Comparison of ENCODE assay signal across 8 cellular contexts in the genomic region with DNA sequence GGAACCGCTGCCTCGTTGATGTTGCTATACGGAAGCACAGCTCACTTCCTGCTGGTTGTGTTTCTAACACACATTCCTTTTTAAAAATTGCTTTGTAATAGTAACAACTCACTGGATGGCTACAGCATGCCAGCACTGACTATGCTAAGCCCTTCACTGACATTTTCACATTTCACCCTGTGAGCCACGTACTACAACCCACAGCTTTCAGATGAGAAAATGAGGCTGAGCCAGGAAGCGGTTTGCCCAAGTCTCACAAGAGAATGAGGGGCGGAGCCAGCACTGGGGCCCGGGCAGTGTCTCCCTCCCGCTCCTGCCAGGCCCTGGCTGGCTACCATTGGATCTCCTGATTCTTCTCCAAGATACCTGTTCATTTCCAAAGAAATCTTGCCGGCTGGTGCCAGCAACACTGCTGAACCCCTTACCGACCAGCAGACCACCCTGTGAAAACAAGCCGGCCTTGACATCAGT. TPM values are rescaled to one million over a fixed set of nuclear protein-coding genes. Genes with fewer than 3 reads are reported as not detected.
DNase-seq lines count a peak whose midpoint lies in the region; ATAC-seq and TF ChIP-seq lines count a peak whose summit lies in the region.

No MANE protein-coding gene starts in this region.

- peaks cover 2% of the 10 kb centered on the region for H3K9me3 Mint-ChIP-seq in activated CD8-positive, alpha-beta T cell treated with anti-CD3 and anti-CD28 coated beads for 36 hours

- intact Hi-C loops in activated CD8-positive, alpha-beta T cell treated with anti-CD3 and anti-CD28 coated beads for 36 hours (cut with micrococcal nuclease): loop anchor here (5.0 kb wide), 1 partner anchor 34 kb away; no protein-coding TSS in a partner anchor

- H3K27me3 ChIP-seq in effector memory CD4-positive, alpha-beta T cell (replicated peaks; ENCODE audit: control insufficient read depth, insufficient read depth, low read length, poor library complexity, severe bottlenecking): no peaks in the 10 kb centered on the region
- peaks cover 11% of the 10 kb centered on the region for H3K27me3 ChIP-seq in mucosa of stomach (ENCODE audit: control insufficient read depth, insufficient read depth, low read length)

- no peaks in the 10 kb centered on the region for H3K9me3 ChIP-seq in effector memory CD4-positive, alpha-beta T cell (ENCODE audit: control insufficient read depth, low read length)
- H3K9me3 ChIP-seq in mucosa of stomach (ENCODE audit: control insufficient read depth, low read length): no peaks in the 10 kb centered on the region

- no peaks in the 10 kb centered on the region for H3K27me3 Mint-ChIP-seq in activated CD8-positive, alpha-beta T cell treated with anti-CD3 and anti-CD28 coated beads for 36 hours

- no peak for TF ChIP-seq CTCF in GM13976 (IDR thresholded peaks at IDR 0.05; ENCODE audit: borderline replicate concordance, control extremely low read depth, extremely low read depth, insufficient read depth, missing control alignments)
- TF ChIP-seq CTCF in activated CD8-positive, alpha-beta T cell treated with anti-CD3 and anti-CD28 coated beads for 36 hours (IDR thresholded peaks at IDR 0.05): no peak

- peak overlapping the region; percentile 38 for H3K9ac ChIP-seq in mucosa of stomach (ENCODE audit: low read length)

- H3K27ac ChIP-seq in effector memory CD4-positive, alpha-beta T cell (ENCODE audit: insufficient read depth, low read length, poor library complexity, severe bottlenecking): peak overlapping the region; percentile 64

- H3K27ac Mint-ChIP-seq in activated CD8-positive, alpha-beta T cell treated with anti-CD3 and anti-CD28 coated beads for 36 hours: peak overlapping the region; percentile 98

- peak overlapping the region; percentile 16 for H3K4me3 ChIP-seq in effector memory CD4-positive, alpha-beta T cell (ENCODE audit: insufficient read depth, low read depth, low read length, poor library complexity, severe bottlenecking)
- H3K4me3 ChIP-seq in mucosa of stomach (ENCODE audit: low read length): no peak overlapping the region

- H3K4me1 Mint-ChIP-seq in activated CD8-positive, alpha-beta T cell treated with anti-CD3 and anti-CD28 coated beads for 36 hours (ENCODE audit: low read depth): peaks cover 39% of the 10 kb centered on the region

- in situ Hi-C loops in GM13976 (cut with MboI; ENCODE audit: low sequenced_read_pairs, unreplicated experiment): no loop called here

- CTCF ChIA-PET in activated CD8-positive, alpha-beta T cell treated with anti-CD3 and anti-CD28 coated beads for 36 hours (lab: Charles Lee): interaction anchor here (1.4 to 3.3 kb wide), 4 partner anchors 10 to 99 kb away, joined by 3 to 17 read pairs (median 4); no protein-coding TSS in a partner anchor

- H3K36me3 ChIP-seq in effector memory CD4-positive, alpha-beta T cell (ENCODE audit: control insufficient read depth, insufficient read depth, low read length): peaks cover 5% of the 10 kb centered on the region
- no peaks in the 10 kb centered on the region for H3K36me3 ChIP-seq in mucosa of stomach (ENCODE audit: control insufficient read depth, insufficient read depth, low read length)

- ATAC-seq in HG02588 (IDR thresholded peaks at IDR 0.05; ENCODE audit: unreplicated experiment): peak; percentile 82
- peak; percentile 95 for ATAC-seq in activated CD8-positive, alpha-beta T cell treated with anti-CD3 and anti-CD28 coated beads for 36 hours

- POLR2A ChIA-PET in activated CD8-positive, alpha-beta T cell treated with anti-CD3 and anti-CD28 coated beads for 36 hours (lab: Charles Lee): interaction anchor here (0.5 to 6.5 kb wide), 11 partner anchors 12 to 180 kb away, joined by 3 to 74 read pairs (median 4); a partner anchor contains a TSS

- DNase-seq in GM13976 (ENCODE audit: low spot score) (peak; percentile 86), NCI-H460 (ENCODE audit: extremely low read depth, low read depth) (peak; percentile 26), OCI-M2 (lab: John Stamatoyannopoulos, UW; ENCODE audit: unreplicated experiment) (no peak)
- peak; percentile 96 for DNase-seq in activated CD8-positive, alpha-beta T cell treated with anti-CD3 and anti-CD28 coated beads for 36 hours
- DNase-seq in effector memory CD4-positive, alpha-beta T cell: peak; percentile 61 to 68 (median 66)
- DNase-seq in stimulated activated CD8-positive, alpha-beta memory T cell treated with anti-CD3 and anti-CD28 coated beads, Interleukin-7, amount 100 ng/mL, for 1 hour (ENCODE audit: low read depth in 2 of 2): peak; percentile 55 to 57

- peaks cover 11% of the 10 kb centered on the region for H3K36me3 Mint-ChIP-seq in activated CD8-positive, alpha-beta T cell treated with anti-CD3 and anti-CD28 coated beads for 36 hours (ENCODE audit: low read depth)

- H3K4me3 Mint-ChIP-seq in activated CD8-positive, alpha-beta T cell treated with anti-CD3 and anti-CD28 coated beads for 36 hours: peak overlapping the region; percentile 73

- H3K4me1 ChIP-seq in effector memory CD4-positive, alpha-beta T cell (ENCODE audit: control insufficient read depth, insufficient read depth, low read length, poor library complexity, severe bottlenecking): peaks cover 44% of the 10 kb centered on the region
- H3K4me1 ChIP-seq in mucosa of stomach (ENCODE audit: control insufficient read depth, insufficient read depth, low read length): peaks cover 17% of the 10 kb centered on the region

RNA-seq across cellular contexts. Expression of a gene that starts 38.3 kb away (rescaled TPM):
- total RNA-seq in NCI-H460 (2014; rRNA removed; shearing (Covaris generic)): 0.72 and 1.1 TPM in 2 replicates
- 0.13 and 0.91 TPM in 2 replicates for polyA plus RNA-seq in NCI-H460 (2014; cell fraction: nucleus; rRNA removed)
- 10 to 100 TPM; 36.2 to 39.8 TPM for total RNA-seq in activated CD8-positive, alpha-beta T cell treated with anti-CD3 and anti-CD28 coated beads for 36 hours

RNA-seq across cellular contexts. Expression of a gene that starts 51.6 kb away (rescaled TPM):
- total RNA-seq in NCI-H460 (2014; rRNA removed; shearing (Covaris generic)): 0.10 and 0.14 TPM in 2 replicates
- polyA plus RNA-seq in NCI-H460 (2014; cell fraction: nucleus; rRNA removed): not detected in 2 replicates
- under 1 TPM in 1 of 2 experiments, not detected in 1; 0.11 TPM for total RNA-seq in activated CD8-positive, alpha-beta T cell treated with anti-CD3 and anti-CD28 coated beads for 36 hours

Comparison
In these comparisons a context has a peak if more than half of its experiments do, and no peak if none do; other contexts are left out.
1. RNA of a gene that starts 38.3 kb away (total RNA-seq): 36.2 to 39.8 TPM in activated CD8-positive, alpha-beta T cell treated with anti-CD3 and anti-CD28 coated beads for 36 hours; 0.72 to 1.1 TPM in NCI-H460; every median in the first group is over 10 times any median in the second.